In the genomic region with DNA sequence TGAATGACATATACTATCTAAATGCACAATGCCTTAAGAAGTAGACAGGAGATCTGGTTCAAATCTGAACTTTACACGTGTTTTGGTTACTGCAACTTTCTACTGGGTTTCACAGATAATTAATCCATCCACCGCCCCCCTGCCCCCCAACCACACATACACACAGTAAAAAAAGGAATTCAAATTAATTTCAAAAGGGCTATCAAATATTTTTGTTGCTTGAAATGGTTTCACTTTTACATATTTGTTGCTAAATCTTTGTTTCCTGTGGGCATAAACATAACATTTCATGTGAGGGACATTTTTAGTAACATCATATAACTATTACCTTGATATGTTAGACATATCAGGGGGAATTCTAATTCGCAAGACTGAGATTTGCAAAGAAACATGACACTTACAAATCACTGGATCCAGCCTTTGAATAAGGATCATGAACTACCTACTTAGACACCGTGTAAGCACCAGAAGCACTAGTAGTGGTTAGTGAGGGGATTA, we compare ENCODE assay signal across 11 cellular contexts. TPM values are rescaled to one million over a fixed set of nuclear protein-coding genes. Genes with fewer than 3 reads are reported as not detected.
DNase-seq lines count a peak whose midpoint lies in the region; ATAC-seq lines count a peak whose summit lies in the region.
"Had no signal": no experiment of that assay in that cellular context is flagged by ENCODE, and none has a peak within 500 bp of the region (broad histone marks: within the 10 kb centered on the region; RNA-seq: fewer than 3 reads in every experiment).

No MANE protein-coding gene starts in this region.

- H3K27me3 Mint-ChIP-seq in activated CD4-positive, alpha-beta T cell treated with anti-CD3 and anti-CD28 coated beads for 36 hours = no peaks in the 10 kb centered on the region
- H3K27me3 Mint-ChIP-seq in T-helper 2 cell treated with Interferon-gamma antibody and Interleukin-4, amounts not matched to agents 5 μg/mL and 100 μg/mL, for 36 hours (ENCODE audit: low read depth) = no peaks in the 10 kb centered on the region

- POLR2A ChIA-PET in activated CD4-positive, alpha-beta T cell treated with anti-CD3 and anti-CD28 coated beads for 36 hours (lab: Charles Lee) = interaction anchor here (0.6 to 0.7 kb wide), 2 partner anchors 206 to 212 kb away, joined by 3 to 4 read pairs; no protein-coding TSS in a partner anchor

- intact Hi-C loops in activated CD4-positive, alpha-beta T cell treated with anti-CD3 and anti-CD28 coated beads for 36 hours (cut with DNase I, micrococcal nuclease) = loop anchor here (1.0 to 2.0 kb wide), 3 partner anchors 144 to 188 kb away; no protein-coding TSS in a partner anchor
- intact Hi-C loops in posterior cingulate gyrus (cut with DNase I) = no loop called here

- peaks cover 53% of the 10 kb centered on the region for H3K4me1 Mint-ChIP-seq in activated CD4-positive, alpha-beta T cell treated with anti-CD3 and anti-CD28 coated beads for 36 hours
- H3K4me1 Mint-ChIP-seq in T-helper 2 cell treated with Interferon-gamma antibody and Interleukin-4, amounts not matched to agents 5 μg/mL and 100 μg/mL, for 36 hours (ENCODE audit: low read depth) = peaks cover 55% of the 10 kb centered on the region
- peaks cover 68% of the 10 kb centered on the region for H3K4me1 Mint-ChIP-seq in stimulated activated effector memory CD8-positive, alpha-beta T cell treated with anti-CD3 and anti-CD28 coated beads, Interleukin-12 subunit alpha, Interleukin-12 subunit beta, amount 100 ng/mL, for 72 hours

- DNase-seq in activated CD4-positive, alpha-beta T cell treated with anti-CD3 and anti-CD28 coated beads for 36 hours = peak; percentile 23
- no peak for DNase-seq in activated CD4-positive, alpha-beta T cell treated with anti-CD3 and anti-CD28 coated beads for 4 hours
- no peak for DNase-seq in T-helper 2 cell treated with Interferon-gamma antibody and Interleukin-4, amounts not matched to agents 5 μg/mL and 100 μg/mL, for 36 hours (ENCODE audit: low spot score)
- DNase-seq in epithelial cell of prostate (ENCODE audit: low read depth, low spot score) (no peak), posterior cingulate gyrus (no peak)
- DNase-seq in stimulated activated effector memory CD8-positive, alpha-beta T cell treated with anti-CD3 and anti-CD28 coated beads, Interleukin-12 subunit alpha, Interleukin-12 subunit beta, amount 100 ng/mL, for 72 hours (ENCODE audit: low spot score in 2 of 2) = peak in 1 of 2 donors; percentile 62
- DNase-seq: 8988T; effector CD8-positive, alpha-beta T cell; NCI-H526 treated with DMSO at 0.1 percent for 48 hours had no signal

- CTCF ChIA-PET in activated CD4-positive, alpha-beta T cell treated with anti-CD3 and anti-CD28 coated beads for 36 hours (lab: Charles Lee) = interaction anchor here (0.7 to 1.4 kb wide), 4 partner anchors 60 to 358 kb away, joined by 3 read pairs; no protein-coding TSS in a partner anchor

- H3K9me3 Mint-ChIP-seq in activated CD4-positive, alpha-beta T cell treated with anti-CD3 and anti-CD28 coated beads for 36 hours (ENCODE audit: low read depth) = no peaks in the 10 kb centered on the region
- H3K9me3 Mint-ChIP-seq in T-helper 2 cell treated with Interferon-gamma antibody and Interleukin-4, amounts not matched to agents 5 μg/mL and 100 μg/mL, for 36 hours = peaks cover 3% of the 10 kb centered on the region
- no peaks in the 10 kb centered on the region for H3K9me3 Mint-ChIP-seq in stimulated activated effector memory CD8-positive, alpha-beta T cell treated with anti-CD3 and anti-CD28 coated beads, Interleukin-12 subunit alpha, Interleukin-12 subunit beta, amount 100 ng/mL, for 72 hours

- H3K36me3 Mint-ChIP-seq in activated CD4-positive, alpha-beta T cell treated with anti-CD3 and anti-CD28 coated beads for 36 hours (ENCODE audit: low read depth) = peaks cover 26% of the 10 kb centered on the region
- H3K36me3 Mint-ChIP-seq in T-helper 2 cell treated with Interferon-gamma antibody and Interleukin-4, amounts not matched to agents 5 μg/mL and 100 μg/mL, for 36 hours (ENCODE audit: low read depth) = peaks cover 36% of the 10 kb centered on the region
- H3K36me3 Mint-ChIP-seq in stimulated activated effector memory CD8-positive, alpha-beta T cell treated with anti-CD3 and anti-CD28 coated beads, Interleukin-12 subunit alpha, Interleukin-12 subunit beta, amount 100 ng/mL, for 72 hours = peaks cover 77% of the 10 kb centered on the region

- peak; percentile 5 for ATAC-seq in activated CD4-positive, alpha-beta T cell treated with anti-CD3 and anti-CD28 coated beads for 36 hours
- ATAC-seq in stimulated activated effector memory CD8-positive, alpha-beta T cell treated with anti-CD3 and anti-CD28 coated beads, Interleukin-12 subunit alpha, Interleukin-12 subunit beta, amount 100 ng/mL, for 72 hours = peak; percentile 3
- ATAC-seq in GM18858 (IDR thresholded peaks at IDR 0.05; ENCODE audit: unreplicated experiment) = no peak
- no peak for ATAC-seq in GM19328 (IDR thresholded peaks at IDR 0.05; ENCODE audit: unreplicated experiment)

- peak overlapping the region; percentile 75 for H3K27ac Mint-ChIP-seq in activated CD4-positive, alpha-beta T cell treated with anti-CD3 and anti-CD28 coated beads for 36 hours
- peak overlapping the region; percentile 87 for H3K27ac Mint-ChIP-seq in T-helper 2 cell treated with Interferon-gamma antibody and Interleukin-4, amounts not matched to agents 5 μg/mL and 100 μg/mL, for 36 hours
- H3K27ac Mint-ChIP-seq in stimulated activated effector memory CD8-positive, alpha-beta T cell treated with anti-CD3 and anti-CD28 coated beads, Interleukin-12 subunit alpha, Interleukin-12 subunit beta, amount 100 ng/mL, for 72 hours = peak overlapping the region; percentile 89

- H3K27ac ChIP-seq in epithelial cell of prostate = peak overlapping the region; percentile 54

- peak overlapping the region; percentile 10 for H3K4me3 Mint-ChIP-seq in activated CD4-positive, alpha-beta T cell treated with anti-CD3 and anti-CD28 coated beads for 36 hours
- peak overlapping the region; percentile 75 for H3K4me3 Mint-ChIP-seq in T-helper 2 cell treated with Interferon-gamma antibody and Interleukin-4, amounts not matched to agents 5 μg/mL and 100 μg/mL, for 36 hours
- H3K4me3 Mint-ChIP-seq in stimulated activated effector memory CD8-positive, alpha-beta T cell treated with anti-CD3 and anti-CD28 coated beads, Interleukin-12 subunit alpha, Interleukin-12 subunit beta, amount 100 ng/mL, for 72 hours = peak overlapping the region; percentile 60

RNA-seq across cellular contexts. Expression of a gene that starts 7.5 kb away (rescaled TPM):
- total RNA-seq in activated CD4-positive, alpha-beta T cell treated with anti-CD3 and anti-CD28 coated beads for 36 hours = 10 to 100 TPM; 23.6 to 27.3 TPM

Comparison
In these comparisons a context has a peak if more than half of its experiments do, and no peak if none do; other contexts are left out.
1. ATAC-seq: peak in activated CD4-positive, alpha-beta T cell treated with anti-CD3 and anti-CD28 coated beads for 36 hours (single experiment) and stimulated activated effector memory CD8-positive, alpha-beta T cell treated with anti-CD3 and anti-CD28 coated beads, Interleukin-12 subunit alpha, Interleukin-12 subunit beta, amount 100 ng/mL, for 72 hours (single experiment); none in GM18858 (single experiment) and GM19328 (single experiment).
2. H3K4me3 Mint-ChIP-seq: peak in every context shown above with its lines; median percentile 75 in T-helper 2 cell treated with Interferon-gamma antibody and Interleukin-4, amounts not matched to agents 5 μg/mL and 100 μg/mL, for 36 hours; 60 in stimulated activated effector memory CD8-positive, alpha-beta T cell treated with anti-CD3 and anti-CD28 coated beads, Interleukin-12 subunit alpha, Interleukin-12 subunit beta, amount 100 ng/mL, for 72 hours; 10 in activated CD4-positive, alpha-beta T cell treated with anti-CD3 and anti-CD28 coated beads for 36 hours.
3. Peak in every context shown above with its lines, with median percentiles within 50 percentile points of each other: H3K27ac Mint-ChIP-seq.